In genomic region chr4:56799824-56800756, GRCh38 we compare ENCODE assay signal across 8 cellular contexts. TPM values are rescaled to one million over a fixed set of nuclear protein-coding genes. Genes with fewer than 3 reads are reported as not detected.
A peak's percentile ranks its signal among the peaks of the same experiment; 100 is the strongest.
DNase-seq lines count a peak whose midpoint lies in the region; ATAC-seq and TF ChIP-seq lines count a peak whose summit lies in the region.

No MANE protein-coding gene starts in this region.

- DNase-seq in DMS79 treated with DMSO at 0.1 percent for 48 hours (lab: John Stamatoyannopoulos, UW), result peak; percentile 78
- DNase-seq in RPMI7951 (ENCODE audit: low read depth), result peak; percentile 70
- peak; percentile 89 for DNase-seq in fibroblast of pulmonary artery (ENCODE audit: low read depth)
- DNase-seq in stimulated activated naive CD8-positive, alpha-beta T cell treated with anti-CD3 and anti-CD28 coated beads, Interleukin-15, Interleukin-2, amounts not matched to agents 100 U/mL and 50 U/mL, for 24 hours, result peak; percentile 86

- H3K9me3 ChIP-seq in KOPT-K1 (ENCODE audit: insufficient read depth, low read length, poor library complexity, severe bottlenecking), result no peaks in the 10 kb centered on the region

- no peaks in the 10 kb centered on the region for H3K9me3 Mint-ChIP-seq in activated T-helper 17 cell treated with anti-CD3 and anti-CD28 coated beads, Interleukin-2, amount 50 U/mL, for 72 hours
- peaks cover 2% of the 10 kb centered on the region for H3K9me3 Mint-ChIP-seq in nephron

- H3K4me1 Mint-ChIP-seq in activated T-helper 17 cell treated with anti-CD3 and anti-CD28 coated beads, Interleukin-2, amount 50 U/mL, for 72 hours, result peaks cover 5% of the 10 kb centered on the region
- H3K4me1 Mint-ChIP-seq in nephron, result peaks cover 14% of the 10 kb centered on the region

- H3K27ac Mint-ChIP-seq in activated T-helper 17 cell treated with anti-CD3 and anti-CD28 coated beads, Interleukin-2, amount 50 U/mL, for 72 hours, result peak overlapping the region; percentile 42
- peak overlapping the region; percentile 86 to 93 (median 93) for H3K27ac Mint-ChIP-seq in nephron

- TF ChIP-seq CTCF in fibroblast of pulmonary artery (IDR thresholded peaks at IDR 0.05; ENCODE audit: low read length, missing control alignments) (peak; percentile 94), nephron (IDR thresholded peaks at IDR 0.05; ENCODE audit: unreplicated experiment in 3 of 3) (peak; percentile 87 to 92 (median 90))

- peak overlapping the region; percentile 47 for H3K27ac ChIP-seq in KOPT-K1 (ENCODE audit: low read depth, low read length, poor library complexity, severe bottlenecking)

- H3K27me3 Mint-ChIP-seq in activated T-helper 17 cell treated with anti-CD3 and anti-CD28 coated beads, Interleukin-2, amount 50 U/mL, for 72 hours, result no peaks in the 10 kb centered on the region
- peaks cover 11% of the 10 kb centered on the region for H3K27me3 Mint-ChIP-seq in nephron (ENCODE audit: low read depth)

- H3K36me3 Mint-ChIP-seq in activated T-helper 17 cell treated with anti-CD3 and anti-CD28 coated beads, Interleukin-2, amount 50 U/mL, for 72 hours (ENCODE audit: low read depth), result no peaks in the 10 kb centered on the region
- H3K36me3 Mint-ChIP-seq in nephron (ENCODE audit: low read depth), result no peaks in the 10 kb centered on the region

- peak; percentile 94 for ATAC-seq in GM21786 (IDR thresholded peaks at IDR 0.05; ENCODE audit: unreplicated experiment)
- peak; percentile 92 for ATAC-seq in activated T-helper 17 cell treated with anti-CD3 and anti-CD28 coated beads, Interleukin-2, amount 50 U/mL, for 72 hours (replicated peaks)
- peak; percentile 95 for ATAC-seq in stimulated activated naive CD8-positive, alpha-beta T cell treated with anti-CD3 and anti-CD28 coated beads, Interleukin-15, Interleukin-2, amounts not matched to agents 100 U/mL and 50 U/mL, for 24 hours

- peak overlapping the region; percentile 89 for H3K4me3 Mint-ChIP-seq in activated T-helper 17 cell treated with anti-CD3 and anti-CD28 coated beads, Interleukin-2, amount 50 U/mL, for 72 hours
- H3K4me3 Mint-ChIP-seq in nephron, result peak overlapping the region; percentile 82 to 93 (median 89)

- H3K36me3 ChIP-seq in KOPT-K1 (ENCODE audit: insufficient read depth, low read length), result no peaks in the 10 kb centered on the region

- peak overlapping the region; percentile 62 for H3K4me3 ChIP-seq in fibroblast of pulmonary artery (replicated peaks; ENCODE audit: low read depth, low read length)

RNA-seq across cellular contexts. Expression of gene SPINK2, which starts 21.4 kb away (rescaled TPM):
- not detected in 2 replicates for total RNA-seq in RPMI7951 (2014; rRNA removed; shearing (Covaris generic))
- not detected for total RNA-seq in activated T-helper 17 cell treated with anti-CD3 and anti-CD28 coated beads, Interleukin-2, amount 50 U/mL, for 72 hours

Comparison
In these comparisons a context has a peak if more than half of its experiments do, and no peak if none do; other contexts are left out.
1. Peak in every context shown above with its lines: DNase-seq, ATAC-seq, H3K4me3 ChIP-seq and H3K27ac ChIP-seq.